ENCODE assay signal across 8 cellular contexts in the genomic region with DNA sequence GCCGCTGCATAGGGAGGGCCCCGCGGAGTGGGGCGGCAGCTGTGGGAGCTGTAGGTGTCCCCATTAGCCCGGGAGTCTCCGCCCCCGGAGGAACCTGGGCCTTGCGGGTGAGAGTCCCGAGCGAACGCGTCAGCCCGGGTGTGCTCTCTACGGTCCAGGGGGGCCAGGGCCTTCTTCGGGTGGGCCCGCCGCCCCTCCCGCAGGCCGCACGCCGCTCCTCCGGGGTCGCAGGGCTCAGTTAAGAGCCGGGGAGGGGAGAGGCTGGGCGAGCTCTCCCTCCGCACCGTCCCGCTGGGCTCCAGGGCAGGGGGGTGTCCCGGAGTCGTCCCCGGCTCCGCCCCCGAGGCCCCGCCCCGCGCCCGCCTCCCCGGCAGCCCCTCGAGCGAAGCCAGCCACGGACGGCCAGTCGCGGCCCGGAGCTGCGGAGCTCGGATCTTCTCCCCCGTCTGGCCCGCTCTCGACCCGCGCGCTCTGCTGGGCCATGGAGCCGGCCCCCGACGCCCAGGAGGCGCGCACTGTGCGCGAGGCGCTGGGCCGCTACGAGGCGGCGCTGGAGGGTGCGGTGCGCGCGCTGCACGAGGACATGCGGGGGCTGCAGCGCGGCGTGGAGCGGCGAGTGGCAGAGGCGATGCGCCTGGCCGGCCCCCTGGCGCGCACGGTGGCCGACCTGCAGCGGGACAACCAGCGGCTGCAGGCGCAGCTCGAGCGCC. TPM values are rescaled to one million over a fixed set of nuclear protein-coding genes. Genes with fewer than 3 reads are reported as not detected.
DNase-seq lines count a peak whose midpoint lies in the region; ATAC-seq and TF ChIP-seq lines count a peak whose summit lies in the region.

A gene (plus strand): TSS at position 405 of the 710 bp plus-strand sequence. CDS start 77 bp downstream, at position 482.

- H3K27ac ChIP-seq in CD4-positive, alpha-beta T cell (ENCODE audit: low read depth, low read length): no peak within 1 kb of the TSS

- H3K4me3 ChIP-seq in epithelial cell of proximal tubule (ENCODE audit: low read depth, low read length): peak within 1 kb of the TSS; percentile 57

- ATAC-seq in CD4-positive, alpha-beta T cell (ENCODE audit: poor library complexity): peak; percentile 53
- ATAC-seq in omental fat pad (ENCODE audit: low FRiP score) (peak; percentile 45), HG02642 (IDR thresholded peaks at IDR 0.05; ENCODE audit: poor library complexity, unreplicated experiment) (no peak), HG03342 (IDR thresholded peaks at IDR 0.05; ENCODE audit: unreplicated experiment) (no peak), GM18858 (IDR thresholded peaks at IDR 0.05; ENCODE audit: unreplicated experiment) (no peak)

- H3K9me3 Mint-ChIP-seq in CD4-positive, alpha-beta T cell: no peaks in the 10 kb centered on the region

- H3K27ac Mint-ChIP-seq in CD4-positive, alpha-beta T cell: no peak within 1 kb of the TSS

- CTCF ChIA-PET in CD4-positive, alpha-beta T cell (lab: Charles Lee): no interaction called here

- H3K4me1 Mint-ChIP-seq in CD4-positive, alpha-beta T cell (ENCODE audit: low read depth): peaks cover 4% of the 10 kb centered on the region

- POLR2A ChIA-PET in CD4-positive, alpha-beta T cell (lab: Charles Lee): interaction anchor here (0.5 kb wide), 1 partner anchor 120 kb away, joined by 4 read pairs; a partner anchor contains a TSS

- H3K9me3 ChIP-seq in CD4-positive, alpha-beta T cell (ENCODE audit: control insufficient read depth, low read length): no peaks in the 10 kb centered on the region

- no peaks in the 10 kb centered on the region for H3K36me3 Mint-ChIP-seq in CD4-positive, alpha-beta T cell (ENCODE audit: low read depth)

- H3K27me3 ChIP-seq in CD4-positive, alpha-beta T cell (ENCODE audit: control insufficient read depth, insufficient read depth, low read length): peaks cover 22% of the 10 kb centered on the region

- intact Hi-C loops in CD4-positive, alpha-beta T cell (cut with DNase I, micrococcal nuclease): no loop called here

- no peak for TF ChIP-seq CTCF in CD4-positive, alpha-beta T cell (IDR thresholded peaks at IDR 0.05)
- TF ChIP-seq CTCF in epithelial cell of proximal tubule (conservative IDR thresholded peaks at IDR 0.05; ENCODE audit: low read depth, low read length) (no peak), omental fat pad (IDR thresholded peaks at IDR 0.05) (no peak)

- peak within 1 kb of the TSS; percentile 85 for H3K4me3 Mint-ChIP-seq in CD4-positive, alpha-beta T cell

- DNase-seq in CD4-positive, alpha-beta T cell: peak in 1 of 10 experiments; percentile 8
- DNase-seq in NCI-H226: peak; percentile 24
- no peak for DNase-seq in epithelial cell of proximal tubule (ENCODE audit: low read depth)
- DNase-seq in omental fat pad (ENCODE audit: low spot score): no peak
- DNase-seq in AG20443 (ENCODE audit: low spot score): no peak

- H3K27me3 Mint-ChIP-seq in CD4-positive, alpha-beta T cell: peaks cover 46% of the 10 kb centered on the region

RNA-seq across cellular contexts. Expression of the gene that starts here (rescaled TPM):
- not detected for total RNA-seq in CD4-positive, alpha-beta T cell
- total RNA-seq in epithelial cell of proximal tubule: 0.07 and 1.3 TPM in 2 replicates
- 10 to 100 TPM in 2 of 4 donors, 1 to 10 TPM in 2; 2.8 to 14.2 (median 8.4) TPM for total RNA-seq in omental fat pad

Comparison
In these comparisons a context has a peak if more than half of its experiments do, and no peak if none do; other contexts are left out.
1. Peak in ATAC-seq in CD4-positive, alpha-beta T cell; RNA of the gene not detected or under 1 TPM.